ENCODE assay signal across 8 cellular contexts in genomic region chr11:46345131-46345597, GRCh38. TPM values are rescaled to one million over a fixed set of nuclear protein-coding genes. Genes with fewer than 3 reads are reported as not detected.
DNase-seq lines count a peak whose midpoint lies in the region; ATAC-seq and TF ChIP-seq lines count a peak whose summit lies in the region.

No MANE protein-coding gene starts in this region.

- intact Hi-C loops in esophagus squamous epithelium (cut with DNase I): no loop called here

- TF ChIP-seq POLR2A in esophagus squamous epithelium (IDR thresholded peaks at IDR 0.05): peak in 1 of 4 donors; percentile 50

- H3K9me3 ChIP-seq in RWPE2 (ENCODE audit: severe bottlenecking) (no peaks in the 10 kb centered on the region), esophagus squamous epithelium (no peaks in the 10 kb centered on the region)

- DNase-seq in NCI-H748 (lab: John Stamatoyannopoulos, UW; ENCODE audit: unreplicated experiment) (peak; percentile 44), NCI-H748 treated with DMSO at 0.1 percent for 48 hours (lab: John Stamatoyannopoulos, UW) (no peak), RWPE2 (ENCODE audit: low spot score) (no peak), esophagus squamous epithelium (lab: John Stamatoyannopoulos, UW) (no peak), NCI-H1694 (lab: John Stamatoyannopoulos, UW) (no peak)

- H3K4me1 ChIP-seq in RWPE2 (ENCODE audit: insufficient read depth, poor library complexity, severe bottlenecking): peaks cover 5% of the 10 kb centered on the region
- peaks cover 35 to 72% (median 47%) of the 10 kb centered on the region in 3 donors for H3K4me1 ChIP-seq in esophagus squamous epithelium
- peaks cover 5% of the 10 kb centered on the region for H3K4me1 ChIP-seq in rectal smooth muscle tissue (ENCODE audit: control insufficient read depth, insufficient read depth, low read length)

- H3K4me3 ChIP-seq in RWPE2 (ENCODE audit: severe bottlenecking): peak overlapping the region; percentile 27
- peak overlapping the region; percentile 25 to 94 (median 68) for H3K4me3 ChIP-seq in esophagus squamous epithelium
- H3K4me3 ChIP-seq in rectal smooth muscle tissue (ENCODE audit: low read length): peak overlapping the region; percentile 56

- 20 to 34% methylated on average over 2 to 9 of the region's 20 CpGs for WGBS in esophagus squamous epithelium, 2 donors

- H3K27ac ChIP-seq in RWPE2 (ENCODE audit: poor library complexity, severe bottlenecking): peak overlapping the region; percentile 53
- H3K27ac ChIP-seq in esophagus squamous epithelium: peak overlapping the region; percentile 71 to 88 (median 82)
- H3K27ac ChIP-seq in rectal smooth muscle tissue (ENCODE audit: low read depth, low read length): no peak overlapping the region

- H3K27me3 ChIP-seq in RWPE2 (ENCODE audit: insufficient read depth, poor library complexity, severe bottlenecking): no peaks in the 10 kb centered on the region
- no peaks in the 10 kb centered on the region for H3K27me3 ChIP-seq in esophagus squamous epithelium
- no peaks in the 10 kb centered on the region for H3K27me3 ChIP-seq in rectal smooth muscle tissue (ENCODE audit: control insufficient read depth, insufficient read depth, low read length)

- H3K36me3 ChIP-seq in RWPE2 (ENCODE audit: low read depth) (no peaks in the 10 kb centered on the region), esophagus squamous epithelium (no peaks in the 10 kb centered on the region), rectal smooth muscle tissue (ENCODE audit: control insufficient read depth, insufficient read depth, low read length) (no peaks in the 10 kb centered on the region)

- TF ChIP-seq CTCF in RWPE2 (IDR thresholded peaks at IDR 0.05; ENCODE audit: poor library complexity, severe bottlenecking) (peak; percentile 16), esophagus squamous epithelium (IDR thresholded peaks at IDR 0.05) (peak in 1 of 6 experiments; percentile 11)

- peak; percentile 53 for ATAC-seq in RWPE2 (ENCODE audit: low read depth)
- ATAC-seq in HG03439 (IDR thresholded peaks at IDR 0.05; ENCODE audit: unreplicated experiment): no peak
- no peak for ATAC-seq in GM21723 (IDR thresholded peaks at IDR 0.05; ENCODE audit: unreplicated experiment)

- H3K9ac ChIP-seq in rectal smooth muscle tissue (ENCODE audit: low read length): no peak overlapping the region

RNA-seq across cellular contexts. Expression of gene DGKZ, which starts 2.1 kb away (rescaled TPM):
- 10 to 100 TPM; 38.5 to 53.1 (median 45.7) TPM for total RNA-seq in esophagus squamous epithelium

RNA-seq across cellular contexts. Expression of gene MDK, which starts 36.3 kb away (rescaled TPM):
- 10 to 100 TPM in 3 of 4 donors, 1 to 10 TPM in 1; 5.4 to 62.6 (median 22.5) TPM for total RNA-seq in esophagus squamous epithelium

RNA-seq across cellular contexts. Expression of gene CHRM4, which starts 46.4 kb away (rescaled TPM):
- total RNA-seq in esophagus squamous epithelium: not detected
